Comparison of ENCODE assay signal across 8 cellular contexts in the genomic region with DNA sequence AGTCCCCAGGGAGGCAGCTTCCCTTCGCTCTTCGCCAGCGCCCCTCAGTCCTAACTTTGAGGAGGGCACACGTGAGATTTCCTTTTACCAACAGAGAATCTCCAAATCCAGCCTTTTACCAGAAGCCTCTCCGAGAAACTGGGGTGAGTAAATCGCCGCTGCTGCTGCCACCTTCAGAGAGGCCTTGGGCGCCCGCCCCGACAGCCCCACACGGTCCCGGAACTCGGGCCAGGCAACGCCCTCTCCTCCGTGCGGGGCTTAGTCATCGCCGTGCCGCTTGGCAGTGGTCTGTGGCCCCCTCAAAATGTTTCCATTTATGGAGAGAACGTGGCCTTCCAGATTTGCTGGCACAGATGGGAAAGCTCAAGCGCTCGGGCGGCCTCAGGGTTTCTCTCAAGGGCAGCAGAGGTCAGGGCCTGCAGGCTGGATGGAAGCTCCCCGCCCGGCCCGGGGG. TPM values are rescaled to one million over a fixed set of nuclear protein-coding genes. Genes with fewer than 3 reads are reported as not detected.
DNase-seq lines count a peak whose midpoint lies in the region; ATAC-seq and TF ChIP-seq lines count a peak whose summit lies in the region.

No MANE protein-coding gene starts in this region.

- intact Hi-C loops in breast epithelium (cut with DNase I; ENCODE audit: low total_unique reads): no loop called here
- intact Hi-C loops in MCF 10A (cut with micrococcal nuclease): no loop called here

- H3K4me1 Mint-ChIP-seq in MCF 10A (ENCODE audit: insufficient read depth, unreplicated experiment): no peaks in the 10 kb centered on the region

- POLR2A ChIA-PET in MCF 10A (lab: Yijun Ruan, JAX): interaction anchor here (0.7 kb wide), 1 partner anchor 19 kb away, joined by 4 read pairs; no protein-coding TSS in a partner anchor

- TF ChIP-seq POLR2A in breast epithelium (IDR thresholded peaks at IDR 0.05): no peak

- no peaks in the 10 kb centered on the region for H3K27me3 Mint-ChIP-seq in MCF 10A (ENCODE audit: insufficient read depth, unreplicated experiment)

- peak; percentile 67 to 69 for DNase-seq in breast epithelium (ENCODE audit: low spot score in 2 of 2)
- no peak for DNase-seq in MCF 10A (ENCODE audit: unreplicated experiment)
- peak; percentile 80 for DNase-seq in fibroblast of the conjunctiva (ENCODE audit: low read depth)
- peak; percentile 31 for DNase-seq in omental fat pad (ENCODE audit: low spot score)
- DNase-seq in substantia nigra (lab: John Stamatoyannopoulos, UW): no peak
- DNase-seq in HK-2 (ENCODE audit: unreplicated experiment): no peak
- DNase-seq in central memory CD4-positive, alpha-beta T cell: no peak

- H3K4me3 ChIP-seq in breast epithelium: peak overlapping the region in 1 of 3 donors; percentile 35

- CTCF ChIA-PET in MCF 10A (lab: Yijun Ruan, JAX): interaction anchor here (0.8 kb wide), 1 partner anchor 174 kb away, joined by 3 read pairs; no protein-coding TSS in a partner anchor

- no peak overlapping the region for H3K4me3 Mint-ChIP-seq in MCF 10A (ENCODE audit: unreplicated experiment)

- peaks cover 25% of the 10 kb centered on the region for H3K9me3 Mint-ChIP-seq in MCF 10A (ENCODE audit: unreplicated experiment)

- BruUV-seq in MCF 10A (replicated peaks; lab: Mats Ljungman, UMichigan): no TSS peak

- H3K9me3 ChIP-seq in breast epithelium: no peaks in the 10 kb centered on the region

- H3K27ac Mint-ChIP-seq in MCF 10A (ENCODE audit: low read depth, unreplicated experiment): no peak overlapping the region

- H3K36me3 Mint-ChIP-seq in MCF 10A (ENCODE audit: insufficient read depth, unreplicated experiment): no peaks in the 10 kb centered on the region

- ATAC-seq in omental fat pad (ENCODE audit: low FRiP score) (peak; percentile 86), GM21825 (IDR thresholded peaks at IDR 0.05; ENCODE audit: unreplicated experiment) (no peak)

- H3K4me1 ChIP-seq in breast epithelium: peaks cover 0 to 5% of the 10 kb centered on the region in 2 donors

- H3K27me3 ChIP-seq in breast epithelium: no peaks in the 10 kb centered on the region

- TF ChIP-seq CTCF in breast epithelium (IDR thresholded peaks at IDR 0.05): no peak
- no peak for TF ChIP-seq CTCF in MCF 10A (IDR thresholded peaks at IDR 0.05; ENCODE audit: unreplicated experiment)
- no peak for TF ChIP-seq CTCF in omental fat pad (IDR thresholded peaks at IDR 0.05)

- H3K27ac ChIP-seq in breast epithelium (peak overlapping the region; percentile 84 to 95), substantia nigra (ENCODE audit: low read depth, low read length, poor library complexity, severe bottlenecking) (no peak overlapping the region)

- H3K36me3 ChIP-seq in breast epithelium: no peaks in the 10 kb centered on the region

RNA-seq across cellular contexts. Expression of a gene that starts 41.4 kb away (rescaled TPM):
- total RNA-seq in breast epithelium (1,000 to 10,000 TPM in 1 of 3 donors, 100 to 1,000 TPM in 2; 177 to 1,266 (median 418) TPM), MCF 10A (2022) (0.61 and 1.9 TPM in 2 replicates), omental fat pad (1,000 to 10,000 TPM in 1 of 4 donors, 100 to 1,000 TPM in 3; 480 to 1,153 (median 616) TPM)

Comparison
In these comparisons a context has a peak if more than half of its experiments do, and no peak if none do; other contexts are left out.
1. DNase-seq: peak in breast epithelium (2 of 2), fibroblast of the conjunctiva (single experiment) and omental fat pad (single experiment); none in MCF 10A (single experiment), substantia nigra (0 of 49), HK-2 (single experiment) and central memory CD4-positive, alpha-beta T cell (single experiment).
2. RNA of a gene that starts 41.4 kb away (total RNA-seq): 480 to 1,153 TPM in omental fat pad and 177 to 1,266 TPM in breast epithelium; 0.61 to 1.9 TPM in MCF 10A; every median in the first group is over 10 times any median in the second.